ENCODE assay signal across 14 cellular contexts in genomic region chr5:115423051-115423450, GRCh38.
DNase-seq lines count a peak whose midpoint lies in the region; ATAC-seq and TF ChIP-seq lines count a peak whose summit lies in the region.
"Had no signal": no experiment of that assay in that cellular context is flagged by ENCODE, and none has a peak within 500 bp of the region (broad histone marks: within the 10 kb centered on the region; RNA-seq: fewer than 3 reads in every experiment).

No MANE protein-coding gene starts in this region.

- ATAC-seq in HCT116 (peak; percentile 10; the same call in 1 of the 2 replicates), GM19395 (IDR thresholded peaks at IDR 0.05; ENCODE audit: unreplicated experiment) (no peak)
- ATAC-seq: stimulated activated naive CD8-positive, alpha-beta T cell treated with anti-CD3 and anti-CD28 coated beads, Interleukin-15, amount 100 ng/mL, for 72 hours had no signal

- peak overlapping the region; percentile 10; the same call in 1 of the 2 replicates for H3K9ac ChIP-seq in HCT116 (ENCODE audit: low read length)

- no TSS peak for BruUV-seq in HCT116 (replicated peaks; lab: Mats Ljungman, UMichigan)

- POLR2A ChIA-PET in HCT116 (lab: Charles Lee) (no interaction called here), RWPE1 (lab: Yijun Ruan, JAX; ENCODE audit: low non-redundant PET) (interaction anchor here (0.7 kb wide), 1 partner anchor 538 kb away, joined by 3 read pairs; no protein-coding TSS in a partner anchor)

- H3K4me1 ChIP-seq in HCT116 (ENCODE audit: control insufficient read depth in 1 of 2, insufficient read depth in 2 of 2, low read length in 2 of 2) (peaks cover 6 to 58% of the 10 kb centered on the region in 2 experiments), sigmoid colon (peaks cover 0 to 51% (median 41%) of the 10 kb centered on the region in 4 donors), testis (no peaks in the 10 kb centered on the region)

- peak overlapping the region; percentile 55 for H3K4me2 ChIP-seq in HCT116 (ENCODE audit: low read length)

- RAD21 ChIA-PET in HCT116 (lab: Charles Lee; ENCODE audit: low non-redundant PET in 1 of 2, low total read pairs in 2 of 2, uncharacterized antibody in 2 of 2, unreplicated experiment in 2 of 2) = no interaction called here

- CTCF ChIA-PET in HCT116 (lab: Charles Lee) = no interaction called here
- CTCF ChIA-PET in RWPE1 (lab: Yijun Ruan, JAX) = interaction anchor here (0.7 to 0.8 kb wide), 2 partner anchors 9 to 91 kb away, joined by 3 to 4 read pairs; no protein-coding TSS in a partner anchor

- 83 to 84% methylated on average over 1 of the region's 1 CpG for WGBS in sigmoid colon, 2 donors
- 83 to 100% methylated on average over 1 of the region's 1 CpG for WGBS in testis, 2 donors

- TF ChIP-seq EP300 in sigmoid colon (IDR thresholded peaks at IDR 0.05) = no peak

- H3K4me3 ChIP-seq in HCT116 (replicated peaks in 1 of 2; ENCODE audit: low read depth in 1 of 2, low read length in 2 of 2) = peak overlapping the region in 1 of 2 experiments; percentile 4; a peak in 1 of 4 replicates
- no peak overlapping the region for H3K4me3 ChIP-seq in sigmoid colon
- no peak overlapping the region for H3K4me3 ChIP-seq in testis

- intact Hi-C loops in HCT116 (cut with micrococcal nuclease) (no loop called here), sigmoid colon (cut with DNase I) (loop anchor here (1.0 to 5.0 kb wide), 2 partner anchors 46 to 119 kb away; partner anchors contain the start of gene FEM1C), testis (cut with DNase I; ENCODE audit: low total_unique reads) (no loop called here)

- H3K36me3 ChIP-seq in HCT116 (ENCODE audit: control insufficient read depth in 1 of 2, insufficient read depth in 2 of 2, low read length in 2 of 2) (no peaks in the 10 kb centered on the region), sigmoid colon (no peaks in the 10 kb centered on the region), testis (ENCODE audit: low read depth, missing control alignments) (no peaks in the 10 kb centered on the region)

- H3K27ac ChIP-seq in HCT116 (ENCODE audit: low read depth, low read length) (no peak overlapping the region), RWPE1 (no peak overlapping the region), sigmoid colon (peak overlapping the region; percentile 48 to 82 (median 74)), testis (no peak overlapping the region)

- H4K20me1 ChIP-seq in HCT116 (ENCODE audit: insufficient read depth) = no peaks in the 10 kb centered on the region

- TF ChIP-seq CTCF in HCT116 (IDR thresholded peaks at IDR 0.05 in 2 of 3, conservative IDR thresholded peaks at IDR 0.05 in 1 of 3; ENCODE audit: borderline replicate concordance in 1 of 3, insufficient read depth in 1 of 3, low read depth in 2 of 3, low read length in 2 of 3) = no peak
- TF ChIP-seq CTCF in RWPE1 (conservative IDR thresholded peaks at IDR 0.05; ENCODE audit: low read depth) = no peak
- no peak for TF ChIP-seq CTCF in sigmoid colon (IDR thresholded peaks at IDR 0.05)
- TF ChIP-seq CTCF in testis (IDR thresholded peaks at IDR 0.05) = no peak

- DNase-seq in HCT116 (ENCODE audit: low read depth, low spot score) = no peak
- peak; percentile 64 for DNase-seq in RWPE1 (ENCODE audit: low spot score)
- DNase-seq in fibroblast of peridontal ligament (ENCODE audit: extremely low read depth) = peak; percentile 37
- DNase-seq in sigmoid colon = no peak
- DNase-seq in kidney glomerular epithelial cell (lab: John Stamatoyannopoulos, UW) = no peak
- no peak for DNase-seq in testis
- DNase-seq in AG08396 (ENCODE audit: low spot score) = no peak
- DNase-seq: activated CD4-positive, alpha-beta T cell treated with anti-CD3 and anti-CD28 coated beads for 48 hours; activated naive CD4-positive, alpha-beta T cell treated with anti-CD3 and anti-CD28 coated beads, Interleukin-2, amount 10 ng/mL, durations not matched to agents 7 days and 5 days; foreskin melanocyte; mesenchymal stem cell; NCI-H1048; stimulated activated naive CD8-positive, alpha-beta T cell treated with anti-CD3 and anti-CD28 coated beads, Interleukin-15, amount 100 ng/mL, for 72 hours had no signal

- TF ChIP-seq RAD21 in HCT116 (IDR thresholded peaks at IDR 0.05; ENCODE audit: low read depth) = no peak

- no peaks in the 10 kb centered on the region for H3K27me3 ChIP-seq in HCT116 (ENCODE audit: insufficient read depth, low read length)
- H3K27me3 ChIP-seq in sigmoid colon = no peaks in the 10 kb centered on the region
- no peaks in the 10 kb centered on the region for H3K27me3 ChIP-seq in testis

- no peaks in the 10 kb centered on the region for H3K79me2 ChIP-seq in HCT116 (ENCODE audit: insufficient read depth, low read length)

- TF ChIP-seq POLR2A in HCT116 (IDR thresholded peaks at IDR 0.05; ENCODE audit: borderline replicate concordance, extremely low read depth, insufficient read depth, insufficient read length) (no peak), sigmoid colon (IDR thresholded peaks at IDR 0.05) (no peak), testis (IDR thresholded peaks at IDR 0.05) (no peak)

- H3K9me2 ChIP-seq in HCT116 (ENCODE audit: insufficient read depth) = no peaks in the 10 kb centered on the region

- H3K9me3 ChIP-seq in HCT116 (ENCODE audit: control insufficient read depth in 1 of 2, insufficient read depth in 1 of 2, low read depth in 1 of 2, low read length in 2 of 2) (no peaks in the 10 kb centered on the region), sigmoid colon (no peaks in the 10 kb centered on the region), testis (no peaks in the 10 kb centered on the region)

- peak overlapping the region; percentile 76 for H2AFZ ChIP-seq in HCT116 (ENCODE audit: low read depth, low read length, poor library complexity, severe bottlenecking)

TF ChIP-seq in HCT116, 20 proteins besides CTCF, POLR2A, EP300 and RAD21:
- no peak for TF ChIP-seq ZNF274 (IDR thresholded peaks at IDR 0.05; ENCODE audit: low read depth, low read length)
- TF ChIP-seq YY1 (IDR thresholded peaks at IDR 0.05; ENCODE audit: extremely low read depth, insufficient replicate concordance, low read depth, low read length) = no peak
- TF ChIP-seq, protein P1, sequence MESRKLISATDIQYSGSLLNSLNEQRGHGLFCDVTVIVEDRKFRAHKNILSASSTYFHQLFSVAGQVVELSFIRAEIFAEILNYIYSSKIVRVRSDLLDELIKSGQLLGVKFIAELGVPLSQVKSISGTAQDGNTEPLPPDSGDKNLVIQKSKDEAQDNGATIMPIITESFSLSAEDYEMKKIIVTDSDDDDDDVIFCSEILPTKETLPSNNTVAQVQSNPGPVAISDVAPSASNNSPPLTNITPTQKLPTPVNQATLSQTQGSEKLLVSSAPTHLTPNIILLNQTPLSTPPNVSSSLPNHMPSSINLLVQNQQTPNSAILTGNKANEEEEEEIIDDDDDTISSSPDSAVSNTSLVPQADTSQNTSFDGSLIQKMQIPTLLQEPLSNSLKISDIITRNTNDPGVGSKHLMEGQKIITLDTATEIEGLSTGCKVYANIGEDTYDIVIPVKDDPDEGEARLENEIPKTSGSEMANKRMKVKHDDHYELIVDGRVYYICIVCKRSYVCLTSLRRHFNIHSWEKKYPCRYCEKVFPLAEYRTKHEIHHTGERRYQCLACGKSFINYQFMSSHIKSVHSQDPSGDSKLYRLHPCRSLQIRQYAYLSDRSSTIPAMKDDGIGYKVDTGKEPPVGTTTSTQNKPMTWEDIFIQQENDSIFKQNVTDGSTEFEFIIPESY (IDR thresholded peaks at IDR 0.05; ENCODE audit: extremely low read depth, insufficient replicate concordance, low read length) = no peak
- no peak for TF ChIP-seq SIN3A (IDR thresholded peaks at IDR 0.05; ENCODE audit: low read depth)
- no peak for TF ChIP-seq JUND (IDR thresholded peaks at IDR 0.05)
- no peak for TF ChIP-seq FOSL1 (IDR thresholded peaks at IDR 0.05; ENCODE audit: low read depth)
- no peak for TF ChIP-seq EGR1 (IDR thresholded peaks at IDR 0.05; ENCODE audit: low read depth)
- TF ChIP-seq CBX3 (IDR thresholded peaks at IDR 0.05; ENCODE audit: low read depth) = no peak
- no peak for TF ChIP-seq CEBPB (IDR thresholded peaks at IDR 0.05; ENCODE audit: low read depth)
- no peak for TF ChIP-seq TCF7L2 (IDR thresholded peaks at IDR 0.05; ENCODE audit: borderline replicate concordance, extremely low read depth, insufficient read depth, insufficient read length)
- TF ChIP-seq EZH2phosphoT487 (IDR thresholded peaks at IDR 0.05; ENCODE audit: borderline replicate concordance) = no peak

Comparison
In these comparisons a context has a peak if more than half of its experiments do, and no peak if none do; other contexts are left out.
1. DNase-seq: peak in RWPE1 (single experiment) and fibroblast of peridontal ligament (single experiment); none in HCT116 (single experiment), sigmoid colon (single experiment), kidney glomerular epithelial cell (single experiment), testis (single experiment) and AG08396 (single experiment).
2. H3K27ac ChIP-seq: peak in sigmoid colon (4 of 4); none in HCT116 (single experiment), RWPE1 (single experiment) and testis (0 of 2).